2 cellular contexts compared by ENCODE assay signal in genomic region chr1:89831462-89832113, GRCh38.
TF ChIP-seq lines count a peak whose summit lies in the region.

No MANE protein-coding gene starts in this region.

TF ChIP-seq in A549, 52 proteins besides CTCF, POLR2A, EP300 and RAD21 (continued from another document):
- TF ChIP-seq HOXB13 (CRISPR knock-in tag; IDR thresholded peaks at IDR 0.05; ENCODE audit: low read depth) (no peak), KDM5A (IDR thresholded peaks at IDR 0.05) (no peak), FOXS1 (CRISPR knock-in tag; IDR thresholded peaks at IDR 0.05) (no peak), BHLHE40 (IDR thresholded peaks at IDR 0.05; ENCODE audit: low read depth, low read length) (no peak), ZSCAN20 (CRISPR knock-in tag; IDR thresholded peaks at IDR 0.05) (no peak), NR3C1 (IDR thresholded peaks at IDR 0.05) (no peak), JUNB (IDR thresholded peaks at IDR 0.05) (no peak), ZFP36 (IDR thresholded peaks at IDR 0.05; ENCODE audit: borderline replicate concordance, partially characterized antibody) (no peak), NPAS2 (CRISPR knock-in tag; IDR thresholded peaks at IDR 0.05; ENCODE audit: borderline replicate concordance) (no peak), KDM1A (IDR thresholded peaks at IDR 0.05; ENCODE audit: low read depth) (no peak), ESRRA (IDR thresholded peaks at IDR 0.05; ENCODE audit: borderline replicate concordance, low read length) (no peak), ZC3H11A (IDR thresholded peaks at IDR 0.05) (no peak)
- TF ChIP-seq, protein P1, sequence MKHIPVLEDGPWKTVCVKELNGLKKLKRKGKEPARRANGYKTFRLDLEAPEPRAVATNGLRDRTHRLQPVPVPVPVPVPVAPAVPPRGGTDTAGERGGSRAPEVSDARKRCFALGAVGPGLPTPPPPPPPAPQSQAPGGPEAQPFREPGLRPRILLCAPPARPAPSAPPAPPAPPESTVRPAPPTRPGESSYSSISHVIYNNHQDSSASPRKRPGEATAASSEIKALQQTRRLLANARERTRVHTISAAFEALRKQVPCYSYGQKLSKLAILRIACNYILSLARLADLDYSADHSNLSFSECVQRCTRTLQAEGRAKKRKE (CRISPR knock-in tag; IDR thresholded peaks at IDR 0.05; ENCODE audit: low read depth), result no peak
- TF ChIP-seq, protein P2, sequence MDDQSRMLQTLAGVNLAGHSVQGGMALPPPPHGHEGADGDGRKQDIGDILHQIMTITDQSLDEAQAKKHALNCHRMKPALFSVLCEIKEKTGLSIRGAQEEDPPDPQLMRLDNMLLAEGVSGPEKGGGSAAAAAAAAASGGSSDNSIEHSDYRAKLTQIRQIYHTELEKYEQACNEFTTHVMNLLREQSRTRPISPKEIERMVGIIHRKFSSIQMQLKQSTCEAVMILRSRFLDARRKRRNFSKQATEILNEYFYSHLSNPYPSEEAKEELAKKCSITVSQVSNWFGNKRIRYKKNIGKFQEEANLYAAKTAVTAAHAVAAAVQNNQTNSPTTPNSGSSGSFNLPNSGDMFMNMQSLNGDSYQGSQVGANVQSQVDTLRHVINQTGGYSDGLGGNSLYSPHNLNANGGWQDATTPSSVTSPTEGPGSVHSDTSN (IDR thresholded peaks at IDR 0.05), result no peak

TF ChIP-seq in neural cell, 6 proteins besides CTCF, POLR2A, EP300 and RAD21 (continued from another document):
- no peak for TF ChIP-seq MXI1 (conservative IDR thresholded peaks at IDR 0.05; ENCODE audit: poor library complexity, severe bottlenecking)
- no peak for TF ChIP-seq SMC3 (conservative IDR thresholded peaks at IDR 0.05; ENCODE audit: poor library complexity)
- TF ChIP-seq, protein P3, sequence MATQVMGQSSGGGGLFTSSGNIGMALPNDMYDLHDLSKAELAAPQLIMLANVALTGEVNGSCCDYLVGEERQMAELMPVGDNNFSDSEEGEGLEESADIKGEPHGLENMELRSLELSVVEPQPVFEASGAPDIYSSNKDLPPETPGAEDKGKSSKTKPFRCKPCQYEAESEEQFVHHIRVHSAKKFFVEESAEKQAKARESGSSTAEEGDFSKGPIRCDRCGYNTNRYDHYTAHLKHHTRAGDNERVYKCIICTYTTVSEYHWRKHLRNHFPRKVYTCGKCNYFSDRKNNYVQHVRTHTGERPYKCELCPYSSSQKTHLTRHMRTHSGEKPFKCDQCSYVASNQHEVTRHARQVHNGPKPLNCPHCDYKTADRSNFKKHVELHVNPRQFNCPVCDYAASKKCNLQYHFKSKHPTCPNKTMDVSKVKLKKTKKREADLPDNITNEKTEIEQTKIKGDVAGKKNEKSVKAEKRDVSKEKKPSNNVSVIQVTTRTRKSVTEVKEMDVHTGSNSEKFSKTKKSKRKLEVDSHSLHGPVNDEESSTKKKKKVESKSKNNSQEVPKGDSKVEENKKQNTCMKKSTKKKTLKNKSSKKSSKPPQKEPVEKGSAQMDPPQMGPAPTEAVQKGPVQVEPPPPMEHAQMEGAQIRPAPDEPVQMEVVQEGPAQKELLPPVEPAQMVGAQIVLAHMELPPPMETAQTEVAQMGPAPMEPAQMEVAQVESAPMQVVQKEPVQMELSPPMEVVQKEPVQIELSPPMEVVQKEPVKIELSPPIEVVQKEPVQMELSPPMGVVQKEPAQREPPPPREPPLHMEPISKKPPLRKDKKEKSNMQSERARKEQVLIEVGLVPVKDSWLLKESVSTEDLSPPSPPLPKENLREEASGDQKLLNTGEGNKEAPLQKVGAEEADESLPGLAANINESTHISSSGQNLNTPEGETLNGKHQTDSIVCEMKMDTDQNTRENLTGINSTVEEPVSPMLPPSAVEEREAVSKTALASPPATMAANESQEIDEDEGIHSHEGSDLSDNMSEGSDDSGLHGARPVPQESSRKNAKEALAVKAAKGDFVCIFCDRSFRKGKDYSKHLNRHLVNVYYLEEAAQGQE (IDR thresholded peaks at IDR 0.05; ENCODE audit: borderline replicate concordance), result no peak
